ENCODE assay signal across 8 cellular contexts in genomic region chr6:109009761-109010612, GRCh38.
DNase-seq lines count a peak whose midpoint lies in the region; ATAC-seq and TF ChIP-seq lines count a peak whose summit lies in the region.

No MANE protein-coding gene starts in this region.

- H3K4me3 Mint-ChIP-seq in activated T-helper 2 cell treated with anti-CD3 and anti-CD28 coated beads, Interferon-gamma antibody, Interleukin-2, Interleukin-4, amounts not matched to agents 10 μg/mL and 5 μg/mL and 100 μg/mL, durations not matched to agents 14 hours and 24 hours and 36 hours (ENCODE audit: low read depth), result peak overlapping the region; percentile 89
- peak overlapping the region; percentile 91 to 95 for H3K4me3 Mint-ChIP-seq in stimulated activated naive B cell treated with anti-CD40 and anti-IgM and Interleukin-4, amounts not matched to agents 10 μg/mL and 1 μg/mL and 100 μg/mL, for 72 hours

- H3K9ac ChIP-seq in iPS-18a (ENCODE audit: low read length), result peak overlapping the region; percentile 64

- no peaks in the 10 kb centered on the region for H3K36me3 ChIP-seq in iPS-18a (ENCODE audit: control insufficient read depth, low read depth, low read length)

- no peaks in the 10 kb centered on the region for H3K9me3 ChIP-seq in iPS-18a (ENCODE audit: control insufficient read depth, low read depth, low read length)

- H3K27me3 ChIP-seq in iPS-18a (ENCODE audit: control insufficient read depth, insufficient read depth, low read length), result peaks cover 6% of the 10 kb centered on the region

- peak; percentile 34 for ATAC-seq in HG02981 (IDR thresholded peaks at IDR 0.05; ENCODE audit: unreplicated experiment)
- ATAC-seq in stimulated activated naive B cell treated with anti-CD40 and anti-IgM and Interleukin-4, amounts not matched to agents 10 μg/mL and 1 μg/mL and 100 μg/mL, for 72 hours (replicated peaks), result peak; percentile 40 to 44

- intact Hi-C loops in activated T-helper 2 cell treated with anti-CD3 and anti-CD28 coated beads, Interferon-gamma antibody, Interleukin-2, Interleukin-4, amounts not matched to agents 10 μg/mL and 5 μg/mL and 100 μg/mL, durations not matched to agents 14 hours and 24 hours and 36 hours (cut with micrococcal nuclease), result loop anchor here (1.0 to 5.0 kb wide), 10 partner anchors 47 to 447 kb away; partner anchors contain the start of genes ARMC2, CEP57L1, MICAL1 and SESN1

- H3K4me1 ChIP-seq in iPS-18a (ENCODE audit: control insufficient read depth, low read depth, low read length), result peaks cover 19% of the 10 kb centered on the region

- no peak overlapping the region for H3K27ac ChIP-seq in iPS-18a (ENCODE audit: low read length)

- H3K4me1 Mint-ChIP-seq in activated T-helper 2 cell treated with anti-CD3 and anti-CD28 coated beads, Interferon-gamma antibody, Interleukin-2, Interleukin-4, amounts not matched to agents 10 μg/mL and 5 μg/mL and 100 μg/mL, durations not matched to agents 14 hours and 24 hours and 36 hours (ENCODE audit: low read depth), result peaks cover 54% of the 10 kb centered on the region
- peaks cover 24 to 62% of the 10 kb centered on the region in 2 donors for H3K4me1 Mint-ChIP-seq in stimulated activated naive B cell treated with anti-CD40 and anti-IgM and Interleukin-4, amounts not matched to agents 10 μg/mL and 1 μg/mL and 100 μg/mL, for 72 hours

- no peak for DNase-seq in activated T-helper 2 cell treated with anti-CD3 and anti-CD28 coated beads, Interferon-gamma antibody, Interleukin-2, Interleukin-4, amounts not matched to agents 10 μg/mL and 5 μg/mL and 100 μg/mL, durations not matched to agents 14 hours and 24 hours and 36 hours (ENCODE audit: low spot score)
- DNase-seq in stimulated activated naive B cell treated with anti-CD40 and anti-IgM and Interleukin-4, amounts not matched to agents 10 μg/mL and 1 μg/mL and 100 μg/mL, for 72 hours, result no peak
- DNase-seq in C1 segment of cervical spinal cord (lab: John Stamatoyannopoulos, UW), result no peak
- DNase-seq in DMS153 treated with DMSO at 0.1 percent for 48 hours (lab: John Stamatoyannopoulos, UW; ENCODE audit: unreplicated experiment), result no peak
- DNase-seq in HCEC 1CT, result no peak

- H3K27ac Mint-ChIP-seq in activated T-helper 2 cell treated with anti-CD3 and anti-CD28 coated beads, Interferon-gamma antibody, Interleukin-2, Interleukin-4, amounts not matched to agents 10 μg/mL and 5 μg/mL and 100 μg/mL, durations not matched to agents 14 hours and 24 hours and 36 hours, result peak overlapping the region; percentile 84
- H3K27ac Mint-ChIP-seq in stimulated activated naive B cell treated with anti-CD40 and anti-IgM and Interleukin-4, amounts not matched to agents 10 μg/mL and 1 μg/mL and 100 μg/mL, for 72 hours, result peak overlapping the region; percentile 96

- H3K27me3 Mint-ChIP-seq in activated T-helper 2 cell treated with anti-CD3 and anti-CD28 coated beads, Interferon-gamma antibody, Interleukin-2, Interleukin-4, amounts not matched to agents 10 μg/mL and 5 μg/mL and 100 μg/mL, durations not matched to agents 14 hours and 24 hours and 36 hours (ENCODE audit: low read depth), result no peaks in the 10 kb centered on the region
- no peaks in the 10 kb centered on the region for H3K27me3 Mint-ChIP-seq in stimulated activated naive B cell treated with anti-CD40 and anti-IgM and Interleukin-4, amounts not matched to agents 10 μg/mL and 1 μg/mL and 100 μg/mL, for 72 hours

- no peak for TF ChIP-seq CTCF in GM12875 (IDR thresholded peaks at IDR 0.05; ENCODE audit: borderline replicate concordance, insufficient read depth, low read depth, low read length)

- H3K36me3 Mint-ChIP-seq in activated T-helper 2 cell treated with anti-CD3 and anti-CD28 coated beads, Interferon-gamma antibody, Interleukin-2, Interleukin-4, amounts not matched to agents 10 μg/mL and 5 μg/mL and 100 μg/mL, durations not matched to agents 14 hours and 24 hours and 36 hours (ENCODE audit: low read depth), result peaks cover 10% of the 10 kb centered on the region
- no peaks in the 10 kb centered on the region for H3K36me3 Mint-ChIP-seq in stimulated activated naive B cell treated with anti-CD40 and anti-IgM and Interleukin-4, amounts not matched to agents 10 μg/mL and 1 μg/mL and 100 μg/mL, for 72 hours

- no peaks in the 10 kb centered on the region for H3K9me3 Mint-ChIP-seq in activated T-helper 2 cell treated with anti-CD3 and anti-CD28 coated beads, Interferon-gamma antibody, Interleukin-2, Interleukin-4, amounts not matched to agents 10 μg/mL and 5 μg/mL and 100 μg/mL, durations not matched to agents 14 hours and 24 hours and 36 hours
- no peaks in the 10 kb centered on the region for H3K9me3 Mint-ChIP-seq in stimulated activated naive B cell treated with anti-CD40 and anti-IgM and Interleukin-4, amounts not matched to agents 10 μg/mL and 1 μg/mL and 100 μg/mL, for 72 hours

- H3K4me3 ChIP-seq in GM12875 (ENCODE audit: low read depth, low read length), result peak overlapping the region; percentile 26
- H3K4me3 ChIP-seq in iPS-18a (ENCODE audit: low read length), result peak overlapping the region; percentile 71
